8 cellular contexts compared by ENCODE assay signal in genomic region chr13:29446016-29446415, GRCh38.
"Had no signal": no experiment of that assay in that cellular context is flagged by ENCODE, and none has a peak within 500 bp of the region (broad histone marks: within the 10 kb centered on the region; RNA-seq: fewer than 3 reads in every experiment).

No MANE protein-coding gene starts in this region.

- ATAC-seq: HCT116, HepG2 had no signal

- H3K9me3 ChIP-seq: HAP-1 had no signal

- H3K4me1 ChIP-seq: HAP-1 had no signal

- H3K36me3 ChIP-seq: HAP-1 had no signal

- H3K4me3 ChIP-seq: GM23248, HAP-1 had no signal

- DNase-seq: GM23248, GOT3, H7, HFFc6 had no signal

- H3K27ac ChIP-seq: GM23248, HL-60 had no signal
